ENCODE assay signal across 19 cellular contexts in the genomic region with DNA sequence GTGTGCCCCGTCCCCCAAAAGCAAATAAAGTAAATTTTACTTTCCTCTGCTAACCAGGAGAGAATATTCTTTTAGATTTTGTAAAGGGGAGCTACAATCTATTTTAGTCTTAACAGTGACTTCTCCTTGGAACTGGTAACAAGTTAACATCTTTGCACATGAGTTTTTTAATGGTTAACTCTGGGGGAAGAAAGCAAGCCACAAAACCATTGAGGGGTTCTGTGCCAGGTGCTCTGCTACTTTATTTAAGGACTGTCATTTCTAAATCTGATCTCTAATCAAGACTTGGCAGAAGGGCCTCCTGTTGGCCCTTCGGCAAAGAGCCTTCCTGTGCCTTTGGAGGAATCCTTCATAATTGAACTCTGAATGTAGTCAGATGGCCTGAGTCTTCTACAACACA.
DNase-seq lines count a peak whose midpoint lies in the region; ATAC-seq and TF ChIP-seq lines count a peak whose summit lies in the region.
"Had no signal": no experiment of that assay in that cellular context is flagged by ENCODE, and none has a peak within 500 bp of the region (broad histone marks: within the 10 kb centered on the region; RNA-seq: fewer than 3 reads in every experiment).

No MANE protein-coding gene starts in this region.

- TF ChIP-seq RAD21 in SK-N-SH (IDR thresholded peaks at IDR 0.05; ENCODE audit: low read length) = no peak

- peak; percentile 50 for ATAC-seq in SK-N-SH treated with all-trans-retinoic acid at 6 μM for 48 hours
- peak; percentile 59 for ATAC-seq in HG03139 (IDR thresholded peaks at IDR 0.05; ENCODE audit: unreplicated experiment)
- ATAC-seq in stimulated activated memory B cell treated with anti-CD40 and anti-IgM and Interleukin-4, amounts not matched to agents 10 μg/mL and 1 μg/mL and 100 μg/mL, for 72 hours = no peak
- no peak for ATAC-seq in PC-3

- H4K20me1 ChIP-seq in SK-N-SH (ENCODE audit: insufficient read depth) = no peaks in the 10 kb centered on the region
- H4K20me1 ChIP-seq in PC-3 (ENCODE audit: low read length) = no peaks in the 10 kb centered on the region

- H3K79me2 ChIP-seq in SK-N-SH (ENCODE audit: insufficient read depth) (no peaks in the 10 kb centered on the region), PC-3 (ENCODE audit: low read length) (no peaks in the 10 kb centered on the region)

- H3K27me3 Mint-ChIP-seq in type B pancreatic cell = no peaks in the 10 kb centered on the region
- H3K27me3 Mint-ChIP-seq in stimulated activated memory B cell treated with anti-CD40 and anti-IgM and Interleukin-4, amounts not matched to agents 10 μg/mL and 1 μg/mL and 100 μg/mL, for 72 hours = peaks cover 10% of the 10 kb centered on the region

- H3K27ac Mint-ChIP-seq in type B pancreatic cell = peak overlapping the region; percentile 63
- H3K27ac Mint-ChIP-seq in stimulated activated memory B cell treated with anti-CD40 and anti-IgM and Interleukin-4, amounts not matched to agents 10 μg/mL and 1 μg/mL and 100 μg/mL, for 72 hours = no peak overlapping the region
- H3K27ac Mint-ChIP-seq: B cell; IgD-negative memory B cell; T-helper 1 cell treated with Interleukin-12 subunit alpha and Interleukin-12 subunit beta and Interleukin-4 antibody, amounts not matched to agents 30 μg/mL and 1 μg/mL, for 36 hours had no signal

- H3K9me3 ChIP-seq in SK-N-SH (no peaks in the 10 kb centered on the region), PC-3 (ENCODE audit: low read length) (no peaks in the 10 kb centered on the region)
- H3K9me3 ChIP-seq: HAP-1 had no signal

- H3K9me2 ChIP-seq in SK-N-SH = no peaks in the 10 kb centered on the region
- no peaks in the 10 kb centered on the region for H3K9me2 ChIP-seq in PC-3 (replicated peaks; ENCODE audit: low read length)

- no peak overlapping the region for H3K4me3 ChIP-seq in SK-N-SH (ENCODE audit: low read depth in 2 of 2, low read length in 1 of 2)
- no peak overlapping the region for H3K4me3 ChIP-seq in PC-3 (ENCODE audit: low read length)
- H3K4me3 ChIP-seq: HAP-1 had no signal

- peaks cover 0 to 6% of the 10 kb centered on the region in 2 experiments; a peak in 2 of 4 replicates for H3K4me1 ChIP-seq in SK-N-SH (ENCODE audit: control insufficient read depth in 1 of 2, insufficient read depth in 2 of 2, low read depth in 1 of 2, low read length in 1 of 2)
- no peaks in the 10 kb centered on the region for H3K4me1 ChIP-seq in PC-3 (ENCODE audit: insufficient read depth, low read length)
- H3K4me1 ChIP-seq: HAP-1 had no signal

- no peaks in the 10 kb centered on the region for H3K36me3 Mint-ChIP-seq in type B pancreatic cell
- H3K36me3 Mint-ChIP-seq in stimulated activated memory B cell treated with anti-CD40 and anti-IgM and Interleukin-4, amounts not matched to agents 10 μg/mL and 1 μg/mL and 100 μg/mL, for 72 hours = no peaks in the 10 kb centered on the region
- H3K36me3 Mint-ChIP-seq: IgD-negative memory B cell had no signal

- H3K27ac ChIP-seq in SK-N-SH (ENCODE audit: low read depth in 2 of 2, low read length in 1 of 2) (peak overlapping the region in 1 of 2 experiments; percentile 28; a peak in 1 of 4 replicates), PC-3 (ENCODE audit: low read length) (no peak overlapping the region)

- POLR2A ChIA-PET in SK-N-SH (lab: Yijun Ruan, JAX) (no interaction called here), PC-3 (lab: Charles Lee; ENCODE audit: unreplicated experiment) (no interaction called here)

- H3K27me3 ChIP-seq in SK-N-SH (ENCODE audit: insufficient read depth) = peaks cover 11% of the 10 kb centered on the region; the same call in 1 of the 2 replicates
- no peaks in the 10 kb centered on the region for H3K27me3 ChIP-seq in PC-3 (ENCODE audit: low read length)

- no peak for TF ChIP-seq EP300 in SK-N-SH (IDR thresholded peaks at IDR 0.05; ENCODE audit: borderline replicate concordance in 1 of 2, low read depth in 1 of 2, low read length in 1 of 2)

- peaks cover 22% of the 10 kb centered on the region for H3K4me1 Mint-ChIP-seq in type B pancreatic cell (ENCODE audit: unreplicated experiment)
- no peaks in the 10 kb centered on the region for H3K4me1 Mint-ChIP-seq in stimulated activated memory B cell treated with anti-CD40 and anti-IgM and Interleukin-4, amounts not matched to agents 10 μg/mL and 1 μg/mL and 100 μg/mL, for 72 hours
- H3K4me1 Mint-ChIP-seq: B cell, IgD-negative memory B cell had no signal

- H3K4me2 ChIP-seq in SK-N-SH (no peak overlapping the region), PC-3 (ENCODE audit: low read length) (no peak overlapping the region)

- no peak overlapping the region for H3K4me3 Mint-ChIP-seq in type B pancreatic cell
- H3K4me3 Mint-ChIP-seq in stimulated activated memory B cell treated with anti-CD40 and anti-IgM and Interleukin-4, amounts not matched to agents 10 μg/mL and 1 μg/mL and 100 μg/mL, for 72 hours = no peak overlapping the region
- H3K4me3 Mint-ChIP-seq: B cell; IgD-negative memory B cell; T-helper 1 cell treated with Interleukin-12 subunit alpha and Interleukin-12 subunit beta and Interleukin-4 antibody, amounts not matched to agents 30 μg/mL and 1 μg/mL, for 36 hours had no signal

- no peak for DNase-seq in SK-N-SH
- DNase-seq in glomerular visceral epithelial cell (ENCODE audit: extremely low spot score) = peak; percentile 17
- DNase-seq in type B pancreatic cell (ENCODE audit: extremely low spot score, unreplicated experiment) = no peak
- DNase-seq in PC-3 = no peak
- DNase-seq in dedifferentiated amniotic fluid mesenchymal stem cell (ENCODE audit: extremely low spot score) = no peak
- DNase-seq: 8988T, DMS79 treated with DMSO at 0.1 percent for 48 hours, NCI-H1092 treated with DMSO at 0.1 percent for 48 hours, NCI-H1694 treated with DMSO at 0.1 percent for 48 hours, NCI-H226, NCI-H524 treated with DMSO at 0.1 percent for 48 hours, Right ventricle myocardium superior had no signal

- H2AFZ ChIP-seq in SK-N-SH (ENCODE audit: low read depth) (no peak overlapping the region), PC-3 (ENCODE audit: low read length) (no peak overlapping the region)

- H3K36me3 ChIP-seq in SK-N-SH (replicated peaks in 1 of 2; ENCODE audit: control insufficient read depth in 1 of 2, insufficient read depth in 2 of 2, low read length in 1 of 2) (no peaks in the 10 kb centered on the region), PC-3 (ENCODE audit: low read depth, low read length) (no peaks in the 10 kb centered on the region)
- H3K36me3 ChIP-seq: HAP-1 had no signal

- H3F3A ChIP-seq in SK-N-SH (replicated peaks; ENCODE audit: insufficient read depth) (no peaks in the 10 kb centered on the region), PC-3 (ENCODE audit: low read length, unreplicated experiment) (no peaks in the 10 kb centered on the region)

- no peak for TF ChIP-seq CTCF in SK-N-SH (IDR thresholded peaks at IDR 0.05)
- no peak for TF ChIP-seq CTCF in type B pancreatic cell (conservative IDR thresholded peaks at IDR 0.05)
- TF ChIP-seq CTCF in PC-3 (conservative IDR thresholded peaks at IDR 0.05; ENCODE audit: low read depth, low read length) = no peak

- CTCF ChIA-PET in SK-N-SH (lab: Yijun Ruan, JAX) (no interaction called here), PC-3 (lab: Charles Lee) (no interaction called here)

- no TSS peak for BruUV-seq in PC-3 (replicated peaks; lab: Mats Ljungman, UMichigan)

- intact Hi-C loops in PC-3 (cut with micrococcal nuclease) = no loop called here

- 1% methylated on average over 2 of the region's 2 CpGs for WGBS in SK-N-SH (ENCODE audit: low lambda C conversion rate)

- peaks cover 11% of the 10 kb centered on the region for H3K9me3 Mint-ChIP-seq in type B pancreatic cell
- no peaks in the 10 kb centered on the region for H3K9me3 Mint-ChIP-seq in stimulated activated memory B cell treated with anti-CD40 and anti-IgM and Interleukin-4, amounts not matched to agents 10 μg/mL and 1 μg/mL and 100 μg/mL, for 72 hours
- H3K9me3 Mint-ChIP-seq: T-helper 1 cell treated with Interleukin-12 subunit alpha and Interleukin-12 subunit beta and Interleukin-4 antibody, amounts not matched to agents 30 μg/mL and 1 μg/mL, for 36 hours had no signal

- H3K9ac ChIP-seq in SK-N-SH (no peak overlapping the region), PC-3 (ENCODE audit: low read length) (no peak overlapping the region)

TF ChIP-seq in SK-N-SH treated with all-trans-retinoic acid at 6 μM for 48 hours, 23 proteins besides CTCF, POLR2A, EP300 and RAD21 (continues in another document):
- no peak for TF ChIP-seq RARB (CRISPR knock-in tag; IDR thresholded peaks at IDR 0.05)
- TF ChIP-seq ISL1 (CRISPR knock-in tag; IDR thresholded peaks at IDR 0.05) = no peak
- TF ChIP-seq GLIS3 (CRISPR knock-in tag; IDR thresholded peaks at IDR 0.05) = no peak
- no peak for TF ChIP-seq PPARA (CRISPR knock-in tag; IDR thresholded peaks at IDR 0.05; ENCODE audit: borderline replicate concordance)
- no peak for TF ChIP-seq CREB5 (CRISPR knock-in tag; IDR thresholded peaks at IDR 0.05; ENCODE audit: low read depth)
- TF ChIP-seq ZNF70 (CRISPR knock-in tag; IDR thresholded peaks at IDR 0.05) = no peak

TF ChIP-seq in SK-N-SH, 30 proteins besides CTCF, POLR2A, EP300 and RAD21:
- TF ChIP-seq FOXJ3 (CRISPR knock-in tag; IDR thresholded peaks at IDR 0.05) (no peak), USF2 (IDR thresholded peaks at IDR 0.05; ENCODE audit: borderline replicate concordance, low read depth, low read length) (no peak), NFIC (IDR thresholded peaks at IDR 0.05; ENCODE audit: borderline replicate concordance) (no peak), FOXM1 (IDR thresholded peaks at IDR 0.05; ENCODE audit: low read depth) (no peak)

Comparison
In these comparisons a context has a peak if more than half of its experiments do, and no peak if none do; other contexts are left out.
1. ATAC-seq: peak in SK-N-SH treated with all-trans-retinoic acid at 6 μM for 48 hours (single experiment) and HG03139 (single experiment); none in stimulated activated memory B cell treated with anti-CD40 and anti-IgM and Interleukin-4, amounts not matched to agents 10 μg/mL and 1 μg/mL and 100 μg/mL, for 72 hours (single experiment) and PC-3 (single experiment).